In genomic region chr5:179427032-179427675, GRCh38 we compare ENCODE assay signal across 25 cellular contexts.
"Had no signal": no experiment of that assay in that cellular context is flagged by ENCODE, and none has a peak within 500 bp of the region (broad histone marks: within the 10 kb centered on the region; RNA-seq: fewer than 3 reads in every experiment).

No MANE protein-coding gene starts in this region.

- H3K27ac ChIP-seq: colonic mucosa, esophagus muscularis mucosa, gastroesophageal sphincter, heart left ventricle, neutrophil, parathyroid adenoma, SK-N-MC, spleen, testis, upper lobe of left lung had no signal

- H2AFZ ChIP-seq: parathyroid adenoma had no signal

- H3K36me3 ChIP-seq: colonic mucosa, esophagus muscularis mucosa, gastroesophageal sphincter, heart left ventricle, neutrophil, spleen, upper lobe of left lung had no signal

- H3K4me3 Mint-ChIP-seq: activated CD8-positive, alpha-beta T cell treated with anti-CD3 and anti-CD28 coated beads for 36 hours; activated naive CD8-positive, alpha-beta T cell treated with anti-CD3 and anti-CD28 coated beads, Interleukin-2, amount 10 ng/mL, durations not matched to agents 7 days and 5 days; activated T-helper 17 cell treated with anti-CD3 and anti-CD28 coated beads, Interleukin-2, amount 50 U/mL, for 72 hours; brain; immature natural killer cell; stimulated activated memory B cell treated with anti-CD40 and anti-IgM and Interleukin-4, amounts not matched to agents 10 μg/mL and 1 μg/mL and 100 μg/mL, for 72 hours; T-helper 2 cell treated with Interferon-gamma antibody and Interleukin-4, amounts not matched to agents 5 μg/mL and 100 μg/mL, for 36 hours had no signal

- H3K4me1 ChIP-seq: colonic mucosa, esophagus muscularis mucosa, gastroesophageal sphincter, heart left ventricle, parathyroid adenoma, testis, upper lobe of left lung had no signal

- H3K27me3 ChIP-seq: colonic mucosa, testis, upper lobe of left lung had no signal

- H3K9me3 Mint-ChIP-seq: activated CD8-positive, alpha-beta T cell treated with anti-CD3 and anti-CD28 coated beads for 36 hours; activated naive CD8-positive, alpha-beta T cell treated with anti-CD3 and anti-CD28 coated beads, Interleukin-2, amount 10 ng/mL, durations not matched to agents 7 days and 5 days; activated T-helper 17 cell treated with anti-CD3 and anti-CD28 coated beads, Interleukin-2, amount 50 U/mL, for 72 hours; immature natural killer cell; T-helper 2 cell treated with Interferon-gamma antibody and Interleukin-4, amounts not matched to agents 5 μg/mL and 100 μg/mL, for 36 hours had no signal

- H3K4me3 ChIP-seq: colonic mucosa, esophagus muscularis mucosa, gastroesophageal sphincter, heart left ventricle, SK-N-MC, spleen, upper lobe of left lung had no signal

- DNase-seq: activated CD4-positive, alpha-beta T cell treated with anti-CD3 and anti-CD28 coated beads for 48 hours; activated CD4-positive, CD25-positive, alpha-beta regulatory T cell; activated CD8-positive, alpha-beta T cell treated with anti-CD3 and anti-CD28 coated beads for 36 hours; activated naive CD4-positive, alpha-beta T cell treated with Interleukin-2 at 50 U/mL for 16 hours; activated naive CD8-positive, alpha-beta T cell treated with anti-CD3 and anti-CD28 coated beads, Interleukin-2, amount 10 ng/mL, durations not matched to agents 7 days and 5 days; activated T-cell treated with anti-CD3 and anti-CD28 coated beads, Interleukin-2, amount 50 U/mL, for 1 hour; central memory CD4-positive, alpha-beta T cell; colonic mucosa; effector CD8-positive, alpha-beta T cell; immature natural killer cell; left cardiac atrium; stimulated activated CD4-positive, alpha-beta T cell treated with anti-CD3 and anti-CD28 coated beads, Interleukin-4, amount 100 ng/mL, for 4 hours; testis had no signal

- H3K79me2 ChIP-seq: parathyroid adenoma had no signal

- H3K27me3 Mint-ChIP-seq: activated CD8-positive, alpha-beta T cell treated with anti-CD3 and anti-CD28 coated beads for 36 hours; activated T-helper 17 cell treated with anti-CD3 and anti-CD28 coated beads, Interleukin-2, amount 50 U/mL, for 72 hours had no signal

- ATAC-seq: activated CD8-positive, alpha-beta T cell treated with anti-CD3 and anti-CD28 coated beads for 36 hours; activated T-helper 17 cell treated with anti-CD3 and anti-CD28 coated beads, Interleukin-2, amount 50 U/mL, for 72 hours; gastroesophageal sphincter; heart left ventricle; left cardiac atrium; stimulated activated memory B cell treated with anti-CD40 and anti-IgM and Interleukin-4, amounts not matched to agents 10 μg/mL and 1 μg/mL and 100 μg/mL, for 72 hours had no signal

- H3K9ac ChIP-seq: parathyroid adenoma had no signal

- H3K36me3 Mint-ChIP-seq: activated naive CD8-positive, alpha-beta T cell treated with anti-CD3 and anti-CD28 coated beads, Interleukin-2, amount 10 ng/mL, durations not matched to agents 7 days and 5 days; brain; immature natural killer cell; stimulated activated memory B cell treated with anti-CD40 and anti-IgM and Interleukin-4, amounts not matched to agents 10 μg/mL and 1 μg/mL and 100 μg/mL, for 72 hours had no signal

- H3K9me3 ChIP-seq: colonic mucosa, heart left ventricle, neutrophil, testis, upper lobe of left lung had no signal

- H3K4me1 Mint-ChIP-seq: activated naive CD8-positive, alpha-beta T cell treated with anti-CD3 and anti-CD28 coated beads, Interleukin-2, amount 10 ng/mL, durations not matched to agents 7 days and 5 days; activated T-helper 17 cell treated with anti-CD3 and anti-CD28 coated beads, Interleukin-2, amount 50 U/mL, for 72 hours; immature natural killer cell; stimulated activated memory B cell treated with anti-CD40 and anti-IgM and Interleukin-4, amounts not matched to agents 10 μg/mL and 1 μg/mL and 100 μg/mL, for 72 hours had no signal

- H3K27ac Mint-ChIP-seq: activated CD8-positive, alpha-beta T cell treated with anti-CD3 and anti-CD28 coated beads for 36 hours; activated naive CD8-positive, alpha-beta T cell treated with anti-CD3 and anti-CD28 coated beads, Interleukin-2, amount 10 ng/mL, durations not matched to agents 7 days and 5 days; activated T-helper 17 cell treated with anti-CD3 and anti-CD28 coated beads, Interleukin-2, amount 50 U/mL, for 72 hours; immature natural killer cell; stimulated activated memory B cell treated with anti-CD40 and anti-IgM and Interleukin-4, amounts not matched to agents 10 μg/mL and 1 μg/mL and 100 μg/mL, for 72 hours; T-helper 2 cell treated with Interferon-gamma antibody and Interleukin-4, amounts not matched to agents 5 μg/mL and 100 μg/mL, for 36 hours had no signal
